ENCODE assay signal across 8 cellular contexts in genomic region chr17:17836818-17837379, GRCh38. TPM values are rescaled to one million over a fixed set of nuclear protein-coding genes. Genes with fewer than 3 reads are reported as not detected.
DNase-seq lines count a peak whose midpoint lies in the region; ATAC-seq and TF ChIP-seq lines count a peak whose summit lies in the region.

SREBF1 (minus strand) TSS chr17:17836986; CDS start chr17:17836817, 169 bp downstream.

- H3K79me2 ChIP-seq in OCI-LY3 (ENCODE audit: low read length) = peaks cover 26% of the 10 kb centered on the region

- H3K36me3 ChIP-seq in OCI-LY3 (replicated peaks; ENCODE audit: low read depth, low read length) = no peaks in the 10 kb centered on the region
- H3K36me3 ChIP-seq in tibial artery = peaks cover 0 to under 1% (median 0%) of the 10 kb centered on the region in 3 donors

- H3K4me3 Mint-ChIP-seq in neural crest cell = peak within 1 kb of the TSS; percentile 97

- peaks cover 8% of the 10 kb centered on the region; the same call in 1 of the 2 replicates for H4K20me1 ChIP-seq in OCI-LY3 (ENCODE audit: insufficient read depth, low read length)

- H3K4me1 ChIP-seq in OCI-LY3 (ENCODE audit: low read length) (peaks cover 55% of the 10 kb centered on the region), tibial artery (peaks cover 0 to 76% (median 66%) of the 10 kb centered on the region in 4 donors)

- DNase-seq in NK-92 treated with Interleukin-12 subunit alpha and Interleukin-12 subunit beta, amount 100 ng/mL, for 24 hours (lab: John Stamatoyannopoulos, UW) = peak; percentile 18
- DNase-seq in NK-92 (lab: John Stamatoyannopoulos, UW; ENCODE audit: unreplicated experiment) = no peak
- peak; percentile 55 for DNase-seq in activated T-helper 9 cell treated with anti-CD3 and anti-CD28 coated beads, Interleukin-2, amount 50 U/mL, for 16 hours (ENCODE audit: low read depth)
- peak; percentile 59 for DNase-seq in fibroblast of villous mesenchyme (ENCODE audit: low read depth)
- DNase-seq in neural crest cell (ENCODE audit: low read depth, low spot score) = peak; percentile 55
- DNase-seq in tibial artery = peak in 1 of 2 donors; percentile 61

- peak within 1 kb of the TSS; percentile 94 for H3K4me2 ChIP-seq in OCI-LY3 (ENCODE audit: low read length)

- H3K27me3 ChIP-seq in OCI-LY3 (ENCODE audit: low read depth, low read length) (no peaks in the 10 kb centered on the region), tibial artery (no peaks in the 10 kb centered on the region)

- peak within 1 kb of the TSS; percentile 99 for H3K27ac Mint-ChIP-seq in neural crest cell (ENCODE audit: unreplicated experiment)

- H3K9me3 ChIP-seq in OCI-LY3 (ENCODE audit: insufficient read depth, low read length) = no peaks in the 10 kb centered on the region
- H3K9me3 ChIP-seq in tibial artery = no peaks in the 10 kb centered on the region

- H3K27ac ChIP-seq in OCI-LY3 (ENCODE audit: low read length) (peak within 1 kb of the TSS; percentile 84), tibial artery (peak within 1 kb of the TSS; percentile 96 to 100)

- intact Hi-C loops in tibial artery (cut with DNase I; ENCODE audit: low total_unique reads) = no loop called here

- H3K36me3 Mint-ChIP-seq in neural crest cell (ENCODE audit: low read depth) = no peaks in the 10 kb centered on the region

- no peak within 1 kb of the TSS for H2AFZ ChIP-seq in OCI-LY3 (ENCODE audit: low read depth, low read length)

- peaks cover 4% of the 10 kb centered on the region for H3K27me3 Mint-ChIP-seq in neural crest cell (ENCODE audit: low read depth)

- peaks cover 68% of the 10 kb centered on the region for H3K4me1 Mint-ChIP-seq in neural crest cell

- TF ChIP-seq CTCF in OCI-LY3 (IDR thresholded peaks at IDR 0.05; ENCODE audit: low read depth, low read length) (no peak), fibroblast of villous mesenchyme (IDR thresholded peaks at IDR 0.05; ENCODE audit: insufficient read depth, low read depth, low read length) (no peak), neural crest cell (conservative IDR thresholded peaks at IDR 0.05) (no peak), tibial artery (IDR thresholded peaks at IDR 0.05) (no peak)

- ATAC-seq in HG02840 (IDR thresholded peaks at IDR 0.05; ENCODE audit: low FRiP score, unreplicated experiment) = peak; percentile 25

- H3K9ac ChIP-seq in OCI-LY3 (ENCODE audit: low read length) = peak within 1 kb of the TSS; percentile 86

- no peaks in the 10 kb centered on the region for H3K9me3 Mint-ChIP-seq in neural crest cell

- peak within 1 kb of the TSS; percentile 86 for H3K4me3 ChIP-seq in OCI-LY3 (ENCODE audit: low read length)
- H3K4me3 ChIP-seq in fibroblast of villous mesenchyme (ENCODE audit: low read depth, low read length) = peak within 1 kb of the TSS; percentile 82
- peak within 1 kb of the TSS; percentile 67 to 96 for H3K4me3 ChIP-seq in tibial artery

RNA-seq across cellular contexts. Expression of gene SREBF1, which starts in this region (rescaled TPM):
- 92.0 and 128 TPM in 2 replicates for total RNA-seq in fibroblast of villous mesenchyme
- 128 and 132 TPM in 2 replicates for total RNA-seq in neural crest cell
